In the genomic region with DNA sequence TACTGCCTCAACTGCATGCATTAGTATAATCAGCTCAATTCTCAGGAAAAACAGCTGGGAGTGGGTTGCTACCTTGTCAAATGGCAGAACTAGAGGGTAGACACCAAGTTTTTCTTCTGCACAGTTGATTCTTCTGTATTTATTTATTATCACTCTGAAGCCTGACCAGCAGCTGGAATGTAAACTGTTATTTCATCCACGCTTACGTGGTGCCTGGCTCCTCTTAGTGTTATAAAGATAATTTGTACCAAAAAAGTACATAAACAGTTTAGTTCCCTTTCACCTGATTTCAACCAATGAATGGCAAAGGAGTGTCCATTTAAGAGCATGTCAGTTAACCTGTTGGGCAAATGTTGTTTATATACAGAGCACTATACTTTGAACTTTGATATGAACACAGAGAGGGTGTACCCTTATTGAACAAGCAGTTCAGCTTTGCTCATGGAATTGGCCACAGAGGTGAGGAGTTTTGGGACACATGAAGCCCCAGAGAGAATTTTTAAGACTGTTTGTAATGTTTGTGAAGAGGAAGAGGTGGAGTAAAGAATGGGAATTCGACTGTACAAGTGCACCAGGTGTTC, we compare ENCODE assay signal across 28 cellular contexts. TPM values are rescaled to one million over a fixed set of nuclear protein-coding genes. Genes with fewer than 3 reads are reported as not detected.
A peak's percentile ranks its signal among the peaks of the same experiment; 100 is the strongest.
DNase-seq lines count a peak whose midpoint lies in the region; ATAC-seq and TF ChIP-seq lines count a peak whose summit lies in the region.
"Had no signal": no experiment of that assay in that cellular context is flagged by ENCODE, and none has a peak within 500 bp of the region (broad histone marks: within the 10 kb centered on the region; RNA-seq: fewer than 3 reads in every experiment).

No MANE protein-coding gene starts in this region.

- peaks cover 46% of the 10 kb centered on the region for H3K4me1 ChIP-seq in mucosa of descending colon (ENCODE audit: low read depth)
- peaks cover 2% of the 10 kb centered on the region for H3K4me1 ChIP-seq in mesenchymal stem cell (ENCODE audit: control insufficient read depth, insufficient read depth, low read depth, low read length)
- H3K4me1 ChIP-seq: SJSA1 had no signal

- ATAC-seq in mucosa of descending colon: peak; percentile 88

- peaks cover 7% of the 10 kb centered on the region for H3K36me3 Mint-ChIP-seq in glutamatergic neuron (ENCODE audit: unreplicated experiment)
- H3K36me3 Mint-ChIP-seq: CD4-positive, CD25-positive, alpha-beta regulatory T cell had no signal

- H3K36me3 ChIP-seq in mucosa of descending colon (ENCODE audit: low read depth): no peaks in the 10 kb centered on the region
- no peaks in the 10 kb centered on the region for H3K36me3 ChIP-seq in mesenchymal stem cell (ENCODE audit: control insufficient read depth in 1 of 2, insufficient read depth in 2 of 2, low read depth in 1 of 2, low read length in 2 of 2)
- H3K36me3 ChIP-seq: BLaER1, MG63, SJSA1 had no signal

- no peak overlapping the region for H2BK12ac ChIP-seq in mesenchymal stem cell (ENCODE audit: low read length in 2 of 2)

- H3K27ac Mint-ChIP-seq in glutamatergic neuron (ENCODE audit: unreplicated experiment): no peak overlapping the region
- H3K27ac Mint-ChIP-seq: CD4-positive, CD25-positive, alpha-beta regulatory T cell had no signal

- no peak overlapping the region for H3K4me3 Mint-ChIP-seq in glutamatergic neuron (ENCODE audit: unreplicated experiment)
- H3K4me3 Mint-ChIP-seq: CD4-positive, CD25-positive, alpha-beta regulatory T cell had no signal

- no peak overlapping the region for H3K27ac ChIP-seq in mesenchymal stem cell (ENCODE audit: low read length, poor library complexity, severe bottlenecking)
- H3K27ac ChIP-seq: BLaER1, GM23248, SJSA1 had no signal

- peak; percentile 14 for DNase-seq in amniotic epithelial cell (ENCODE audit: low read depth)
- peak; percentile 5 for DNase-seq in iris pigment epithelial cell (ENCODE audit: low read depth)
- DNase-seq in mucosa of descending colon: peak in 1 of 3 donors; percentile 73
- DNase-seq in SW480 (ENCODE audit: low spot score): no peak
- DNase-seq in HuH-7.5 (ENCODE audit: low spot score): no peak
- no peak for DNase-seq in glutamatergic neuron
- DNase-seq in mesenchymal stem cell: no peak
- DNase-seq: CD4-positive, CD25-positive, alpha-beta regulatory T cell; DMS153; DND-41; GM23248; H7; KBM-7; MG63; NCI-H1105 treated with DMSO at 0.1 percent for 48 hours; NCI-H146; NCI-H1930; NCI-H2107; NCI-H446; NCI-H524 treated with DMSO at 0.1 percent for 48 hours; NCI-H774; Right ventricle myocardium superior; RPMI8226 had no signal

- H3K23ac ChIP-seq in mesenchymal stem cell (ENCODE audit: low read length in 2 of 2): no peak overlapping the region

- H4K91ac ChIP-seq in mesenchymal stem cell (ENCODE audit: low read length): no peak overlapping the region

- no peak overlapping the region for H3K4me2 ChIP-seq in mesenchymal stem cell (ENCODE audit: low read length, poor library complexity, severe bottlenecking)
- H3K4me2 ChIP-seq: BLaER1 had no signal

- no peak overlapping the region for H2AK5ac ChIP-seq in mesenchymal stem cell (ENCODE audit: low read length, severe bottlenecking)

- no peak overlapping the region for H2AFZ ChIP-seq in mesenchymal stem cell (ENCODE audit: low read depth, low read length)
- H2AFZ ChIP-seq: GM23248 had no signal

- TF ChIP-seq CTCF in mucosa of descending colon (IDR thresholded peaks at IDR 0.05): no peak
- TF ChIP-seq CTCF in glutamatergic neuron (IDR thresholded peaks at IDR 0.05; ENCODE audit: partially characterized antibody, unreplicated experiment): no peak

- H3K9ac ChIP-seq in mesenchymal stem cell (ENCODE audit: low read length): no peak overlapping the region
- H3K9ac ChIP-seq: BLaER1, GM23248 had no signal

- intact Hi-C loops in mucosa of descending colon (cut with DNase I, micrococcal nuclease): no loop called here

- no peak overlapping the region for H3K14ac ChIP-seq in mesenchymal stem cell (ENCODE audit: low read length in 2 of 2)

- H2BK5ac ChIP-seq in mesenchymal stem cell (ENCODE audit: low read depth, low read length, poor library complexity, severe bottlenecking): no peak overlapping the region

- no peak overlapping the region for H3K4ac ChIP-seq in mesenchymal stem cell (ENCODE audit: low read depth in 1 of 2, low read length in 2 of 2)

- H3K4me3 ChIP-seq in mucosa of descending colon: no peak overlapping the region
- H3K4me3 ChIP-seq in mesenchymal stem cell (ENCODE audit: insufficient read depth in 1 of 2, low read depth in 1 of 2, low read length in 2 of 2): no peak overlapping the region
- H3K4me3 ChIP-seq: BLaER1, GM23248, MG63, SJSA1 had no signal

- no peak overlapping the region for H2BK15ac ChIP-seq in mesenchymal stem cell (ENCODE audit: low read depth, poor library complexity, severe bottlenecking)

- no peak overlapping the region for H3K18ac ChIP-seq in mesenchymal stem cell (ENCODE audit: low read depth in 1 of 2, low read length in 2 of 2)

- peaks cover 7% of the 10 kb centered on the region for H3K27me3 Mint-ChIP-seq in glutamatergic neuron (ENCODE audit: unreplicated experiment)

- no peak overlapping the region for H2BK120ac ChIP-seq in mesenchymal stem cell (ENCODE audit: low read depth, low read length)

- peaks cover 4% of the 10 kb centered on the region for H3K9me3 Mint-ChIP-seq in glutamatergic neuron (ENCODE audit: unreplicated experiment)

- no CpG with 5 or more reads among the region's 3 CpGs for WGBS in mesenchymal stem cell

- H4K8ac ChIP-seq in mesenchymal stem cell (ENCODE audit: low read length): no peak overlapping the region

- H3K27me3 ChIP-seq in mesenchymal stem cell (ENCODE audit: control insufficient read depth in 1 of 2, insufficient read depth in 1 of 2, low read length in 2 of 2): peaks cover 29 to 86% of the 10 kb centered on the region in 2 experiments
- H3K27me3 ChIP-seq: BLaER1 had no signal

- H3K4me1 Mint-ChIP-seq in glutamatergic neuron (ENCODE audit: low read depth, unreplicated experiment): no peaks in the 10 kb centered on the region
- H3K4me1 Mint-ChIP-seq: CD4-positive, CD25-positive, alpha-beta regulatory T cell had no signal

- H3K9me3 ChIP-seq in mucosa of descending colon (no peaks in the 10 kb centered on the region), mesenchymal stem cell (ENCODE audit: control insufficient read depth, low read length) (peaks cover 2% of the 10 kb centered on the region)
- H3K9me3 ChIP-seq: BLaER1, MG63, SJSA1 had no signal

- H3K79me1 ChIP-seq in mesenchymal stem cell (replicated peaks; ENCODE audit: low read length, poor library complexity, severe bottlenecking): no peaks in the 10 kb centered on the region

RNA-seq across cellular contexts. Expression of gene CTCFL, which starts 7.1 kb away (rescaled TPM):
- total RNA-seq in mucosa of descending colon: not detected
- total RNA-seq in glutamatergic neuron (ENCODE audit: unreplicated experiment): not detected
- not detected for polyA plus RNA-seq in mesenchymal stem cell (2013, experiment 1 of 2)
- polyA plus RNA-seq in mesenchymal stem cell (2013, experiment 2 of 2): 0.01 TPM
- total RNA-seq: CD4-positive, CD25-positive, alpha-beta regulatory T cell; GM23248; HT-29; LHCN-M2; Right ventricle myocardium superior; SJSA1 had no signal
- polyA plus RNA-seq: AG04450; CD4-positive, CD25-positive, alpha-beta regulatory T cell; GM23248 had no signal

RNA-seq across cellular contexts. Expression of gene PCK1, which starts 28.8 kb away (rescaled TPM):
- 100 to 1,000 TPM; 134 to 467 (median 136) TPM for total RNA-seq in mucosa of descending colon
- total RNA-seq in glutamatergic neuron (ENCODE audit: unreplicated experiment): not detected
- not detected for polyA plus RNA-seq in mesenchymal stem cell (2013, experiment 1 of 2)
- polyA plus RNA-seq in mesenchymal stem cell (2013, experiment 2 of 2): not detected
- total RNA-seq: CD4-positive, CD25-positive, alpha-beta regulatory T cell; GM23248; H7; LHCN-M2; SJSA1 had no signal
- polyA plus RNA-seq: AG04450; CD4-positive, CD25-positive, alpha-beta regulatory T cell; GM23248 had no signal

Comparison
In these comparisons a context has a peak if more than half of its experiments do, and no peak if none do; other contexts are left out.
1. DNase-seq: peak in amniotic epithelial cell (single experiment) and iris pigment epithelial cell (single experiment); none in SW480 (single experiment), HuH-7.5 (single experiment), glutamatergic neuron (single experiment) and mesenchymal stem cell (single experiment).
2. RNA of gene PCK1, which starts 28.8 kb away (total RNA-seq): 134 to 467 TPM in mucosa of descending colon; not detected in glutamatergic neuron (single experiment); every median in the first group is over 100 times any median in the second.